In the genomic region with DNA sequence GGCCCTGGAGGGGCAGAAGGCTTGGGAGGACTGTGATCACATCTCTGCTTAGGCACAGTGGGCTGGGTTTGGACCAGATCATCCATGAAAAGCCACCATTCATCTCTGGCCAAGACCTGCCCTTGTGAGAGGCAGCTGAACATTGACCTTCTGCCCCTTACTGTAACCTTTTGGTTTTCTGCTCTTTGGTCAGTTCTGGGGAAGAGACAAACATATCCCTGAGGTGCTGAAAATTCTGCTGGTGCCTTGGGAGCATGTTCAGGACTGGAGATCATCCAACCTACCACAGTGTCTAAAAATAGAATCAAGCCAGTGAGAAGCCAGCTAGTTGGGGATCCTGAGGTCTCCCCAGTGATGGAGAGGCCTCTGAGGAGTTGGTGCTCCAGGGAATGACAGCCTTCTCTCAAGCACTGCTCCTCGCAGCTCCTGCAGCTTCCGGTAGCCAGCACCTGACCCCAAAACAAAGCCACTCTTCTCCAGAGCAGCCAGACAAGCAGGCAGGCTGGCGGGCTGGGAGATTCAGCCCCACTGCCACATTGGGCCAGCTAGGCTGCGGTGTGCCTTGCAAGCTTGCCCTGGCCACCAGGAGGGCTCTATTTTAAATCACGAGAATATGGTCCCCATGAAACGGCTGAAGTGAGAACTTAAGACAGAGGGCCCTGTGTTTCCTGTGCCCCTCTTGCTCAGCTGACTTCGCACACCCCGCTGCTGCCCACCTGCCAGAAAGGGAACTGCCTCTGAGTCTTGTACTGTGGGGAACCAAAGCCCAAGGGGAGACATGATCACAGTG, we compare ENCODE assay signal across 15 cellular contexts. TPM values are rescaled to one million over a fixed set of nuclear protein-coding genes. Genes with fewer than 3 reads are reported as not detected.
A peak's percentile ranks its signal among the peaks of the same experiment; 100 is the strongest.
DNase-seq lines count a peak whose midpoint lies in the region; ATAC-seq and TF ChIP-seq lines count a peak whose summit lies in the region.
"Had no signal": no experiment of that assay in that cellular context is flagged by ENCODE, and none has a peak within 500 bp of the region (broad histone marks: within the 10 kb centered on the region; RNA-seq: fewer than 3 reads in every experiment).

No MANE protein-coding gene starts in this region.

- POLR2A ChIA-PET in IMR-90 (lab: Charles Lee; ENCODE audit: unreplicated experiment): no interaction called here

- no peak; the same call in 1 of the 2 replicates for ATAC-seq in IMR-90 (ENCODE audit: low read depth)
- ATAC-seq: left lung had no signal

- intact Hi-C loops in IMR-90 (cut with micrococcal nuclease): no loop called here
- intact Hi-C loops in vagina (cut with DNase I): no loop called here

- TF ChIP-seq POLR2A in IMR-90 (IDR thresholded peaks at IDR 0.05; ENCODE audit: low read depth, low read length) (no peak), vagina (IDR thresholded peaks at IDR 0.05) (no peak)

- no peak overlapping the region; the same call in 1 of the 2 replicates for H4K91ac ChIP-seq in IMR-90 (ENCODE audit: insufficient read depth, low read depth, low read length)

- BruUV-seq in IMR-90 (replicated peaks; lab: Mats Ljungman, UMichigan): no TSS peak

- TF ChIP-seq RAD21 in IMR-90 (IDR thresholded peaks at IDR 0.05; ENCODE audit: low read length): no peak

- TF ChIP-seq CTCF in IMR-90 (conservative IDR thresholded peaks at IDR 0.05; ENCODE audit: low read depth, low read length) (no peak), choroid plexus epithelial cell (conservative IDR thresholded peaks at IDR 0.05; ENCODE audit: low read depth, low read length) (no peak), vagina (IDR thresholded peaks at IDR 0.05) (no peak)

- H3K27me3 ChIP-seq in IMR-90 (ENCODE audit: control insufficient read depth, insufficient read depth, low read length) (no peaks in the 10 kb centered on the region), vagina (no peaks in the 10 kb centered on the region)
- H3K27me3 ChIP-seq: colonic mucosa, left lung had no signal

- 0 out of 2 replicates have a peak overlapping the region, but pooled peaks have one; percentile 45 for H3K14ac ChIP-seq in IMR-90 (replicated peaks; ENCODE audit: low read depth, low read length)

- H2BK20ac ChIP-seq in IMR-90 (ENCODE audit: low read depth, low read length): no peak overlapping the region

- H2BK15ac ChIP-seq in IMR-90 (ENCODE audit: low read depth, low read length): no peak overlapping the region

- no peak overlapping the region for H3K23ac ChIP-seq in IMR-90 (ENCODE audit: low read depth, low read length)

- H3K79me1 ChIP-seq in IMR-90 (ENCODE audit: low read depth in 1 of 2, low read length in 2 of 2): no peaks in the 10 kb centered on the region

- H3K4me1 ChIP-seq in IMR-90 (ENCODE audit: control insufficient read depth, insufficient read depth, low read length) (no peaks in the 10 kb centered on the region), vagina (no peaks in the 10 kb centered on the region)
- H3K4me1 ChIP-seq: colonic mucosa, left lung had no signal

- H3K56ac ChIP-seq in IMR-90 (ENCODE audit: extremely low read depth, insufficient read depth, low read length): no peak overlapping the region

- H4K5ac ChIP-seq in IMR-90 (ENCODE audit: low read depth, low read length): no peak overlapping the region

- H3K4ac ChIP-seq in IMR-90 (ENCODE audit: low read depth, low read length): no peak overlapping the region

- H3K9ac ChIP-seq in IMR-90 (ENCODE audit: low read depth, low read length): no peak overlapping the region

- H3K4me3 ChIP-seq in IMR-90 (ENCODE audit: insufficient read depth, low read depth, low read length) (no peak overlapping the region), choroid plexus epithelial cell (ENCODE audit: low read depth, low read length) (no peak overlapping the region), vagina (no peak overlapping the region)
- H3K4me3 ChIP-seq: colonic mucosa, left lung, smooth muscle cell had no signal

- H3K9me3 ChIP-seq in IMR-90 (ENCODE audit: control insufficient read depth, insufficient read depth, low read length) (no peaks in the 10 kb centered on the region), vagina (no peaks in the 10 kb centered on the region)
- H3K9me3 ChIP-seq: colonic mucosa, left lung had no signal

- in situ Hi-C loops in IMR-90 (cut with MboI; ENCODE audit: low sequenced_read_pairs): no loop called here

- CTCF ChIA-PET in IMR-90 (lab: Yijun Ruan, JAX): interaction anchor here (0.5 kb wide), 1 partner anchor 854 kb away, joined by 4 read pairs; no protein-coding TSS in a partner anchor

- H2AK9ac ChIP-seq in IMR-90 (replicated peaks; ENCODE audit: low read depth, low read length, poor library complexity): peak overlapping the region; percentile 24

- H2AFZ ChIP-seq in IMR-90 (replicated peaks; ENCODE audit: low read length, poor library complexity): peak overlapping the region; percentile 76

- H2BK120ac ChIP-seq in IMR-90 (ENCODE audit: low read depth, low read length): no peak overlapping the region

- peak; percentile 18 for DNase-seq in AG08395 (ENCODE audit: low spot score)
- DNase-seq in IMR-90: peak; percentile 25
- DNase-seq in choroid plexus epithelial cell (ENCODE audit: low read depth): peak; percentile 40
- DNase-seq in myocyte (ENCODE audit: low read depth): peak; percentile 56
- DNase-seq in NCI-H1436 (lab: John Stamatoyannopoulos, UW): no peak
- no peak for DNase-seq in vagina (ENCODE audit: extremely low spot score in 2 of 2)
- DNase-seq in SKM-1 (lab: John Stamatoyannopoulos, UW; ENCODE audit: unreplicated experiment): no peak
- no peak for DNase-seq in H4 (ENCODE audit: low spot score)
- DNase-seq: activated CD4-positive, alpha-beta T cell treated with anti-CD3 and anti-CD28 coated beads for 4 hours; activated T-cell treated with anti-CD3 and anti-CD28 coated beads, Interleukin-2, amount 50 U/mL, for 24 hours; colonic mucosa; left lung; NCI-H1092; NCI-H226 had no signal

- H3K36me3 ChIP-seq in IMR-90 (ENCODE audit: control insufficient read depth, insufficient read depth, low read length) (no peaks in the 10 kb centered on the region), vagina (no peaks in the 10 kb centered on the region)
- H3K36me3 ChIP-seq: colonic mucosa, left lung had no signal

- no peak overlapping the region for H3K27ac ChIP-seq in IMR-90 (ENCODE audit: insufficient read depth, low read length)
- no peak overlapping the region for H3K27ac ChIP-seq in vagina
- H3K27ac ChIP-seq: colonic mucosa, left lung had no signal

- H3K18ac ChIP-seq in IMR-90 (ENCODE audit: low read depth, low read length): no peak overlapping the region

- 97% methylated on average over 5 of the region's 8 CpGs; no CpG with 5 or more reads in 1 of the 2 experiments for WGBS in IMR-90 (ENCODE audit: extremely low coverage in 2 of 2, insufficient read length in 1 of 2), 2 experiments

- no peaks in the 10 kb centered on the region for H4K20me1 ChIP-seq in IMR-90 (ENCODE audit: insufficient read depth, low read length)

- dilution Hi-C loops in IMR-90 (cut with HindIII; ENCODE audit: low sequenced_read_pairs, unreplicated experiment): no loop called here

- H3K9me1 ChIP-seq in IMR-90 (ENCODE audit: insufficient read depth, low read length): 0 out of 2 replicates have a peak, but pooled peaks cover 3% of the 10 kb centered on the region

- no peak overlapping the region for H3K4me2 ChIP-seq in IMR-90 (ENCODE audit: low read depth, low read length)
- H3K4me2 ChIP-seq: smooth muscle cell had no signal

- H2BK5ac ChIP-seq in IMR-90 (ENCODE audit: low read depth, low read length, poor library complexity, severe bottlenecking): no peak overlapping the region

- no peak overlapping the region; the same call in 1 of the 2 replicates for H2AK5ac ChIP-seq in IMR-90 (ENCODE audit: low read depth, low read length)

- H4K8ac ChIP-seq in IMR-90 (ENCODE audit: low read depth in 2 of 2, low read length in 2 of 2): no peak overlapping the region

TF ChIP-seq in IMR-90, 13 proteins besides CTCF, POLR2A, EP300 and RAD21 (continues in another document):
- TF ChIP-seq RCOR1 (IDR thresholded peaks at IDR 0.05; ENCODE audit: insufficient replicate concordance, low read length) (no peak), MAZ (IDR thresholded peaks at IDR 0.05; ENCODE audit: borderline replicate concordance, low read depth, low read length) (no peak), MAFK (IDR thresholded peaks at IDR 0.05; ENCODE audit: low read depth, low read length) (no peak), FOS (IDR thresholded peaks at IDR 0.05; ENCODE audit: low read depth, low read length) (no peak), BHLHE40 (IDR thresholded peaks at IDR 0.05; ENCODE audit: low read depth, low read length) (no peak), MXI1 (IDR thresholded peaks at IDR 0.05; ENCODE audit: borderline replicate concordance, low read depth, low read length) (no peak), CHD1 (IDR thresholded peaks at IDR 0.05; ENCODE audit: low read depth, low read length) (no peak), RFX5 (IDR thresholded peaks at IDR 0.05; ENCODE audit: low read depth, low read length) (no peak), ELK1 (IDR thresholded peaks at IDR 0.05; ENCODE audit: borderline replicate concordance, low read depth, low read length) (no peak), CEBPB (IDR thresholded peaks at IDR 0.05; ENCODE audit: low read depth, low read length) (no peak), NFE2L2 (IDR thresholded peaks at IDR 0.05; ENCODE audit: low read depth, low read length) (no peak)
- TF ChIP-seq, protein P1, sequence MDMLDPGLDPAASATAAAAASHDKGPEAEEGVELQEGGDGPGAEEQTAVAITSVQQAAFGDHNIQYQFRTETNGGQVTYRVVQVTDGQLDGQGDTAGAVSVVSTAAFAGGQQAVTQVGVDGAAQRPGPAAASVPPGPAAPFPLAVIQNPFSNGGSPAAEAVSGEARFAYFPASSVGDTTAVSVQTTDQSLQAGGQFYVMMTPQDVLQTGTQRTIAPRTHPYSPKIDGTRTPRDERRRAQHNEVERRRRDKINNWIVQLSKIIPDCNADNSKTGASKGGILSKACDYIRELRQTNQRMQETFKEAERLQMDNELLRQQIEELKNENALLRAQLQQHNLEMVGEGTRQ (IDR thresholded peaks at IDR 0.05; ENCODE audit: low read depth, low read length): no peak

RNA-seq across cellular contexts. Expression of gene UBE2H, which starts 37.8 kb away (rescaled TPM):
- total RNA-seq in IMR-90 (2012; rRNA removed) (34.6 and 39.2 TPM in 2 replicates), myocyte (123 and 128 TPM in 2 replicates), vagina (68.5 TPM)
- 40.0 and 49.4 TPM in 2 replicates for polyA plus RNA-seq in IMR-90 (2012; rRNA removed)
- polyA plus RNA-seq in IMR-90 (2012; cell fraction: cytosol; rRNA removed): 56.6 and 107 TPM in 2 replicates
- 23.4 and 92.0 TPM in 2 replicates for polyA plus RNA-seq in IMR-90 (2012; cell fraction: nucleus; rRNA removed; ENCODE audit: low replicate concordance)
- polyA plus RNA-seq in myocyte (2012): 112 TPM
- 26.2 and 32.5 TPM in 2 replicates for total RNA-seq in H4 (2014; rRNA removed; shearing (Covaris generic))

Comparison
In these comparisons a context has a peak if more than half of its experiments do, and no peak if none do; other contexts are left out.
1. DNase-seq: peak in AG08395 (single experiment), IMR-90 (single experiment), choroid plexus epithelial cell (single experiment) and myocyte (single experiment); none in NCI-H1436 (single experiment), vagina (0 of 2), SKM-1 (single experiment) and H4 (single experiment).